In genomic region chr7:143372070-143372469, GRCh38 we compare ENCODE assay signal across 9 cellular contexts. TPM values are rescaled to one million over a fixed set of nuclear protein-coding genes. Genes with fewer than 3 reads are reported as not detected.
A peak's percentile ranks its signal among the peaks of the same experiment; 100 is the strongest.
DNase-seq lines count a peak whose midpoint lies in the region; ATAC-seq lines count a peak whose summit lies in the region.
"Had no signal": no experiment of that assay in that cellular context is flagged by ENCODE, and none has a peak within 500 bp of the region (broad histone marks: within the 10 kb centered on the region; RNA-seq: fewer than 3 reads in every experiment).

No MANE protein-coding gene starts in this region.

- H3K4me3 Mint-ChIP-seq in activated CD8-positive, alpha-beta T cell treated with anti-CD3 and anti-CD28 coated beads, Interleukin-2, amount 10 ng/mL, durations not matched to agents 7 days and 5 days = no peak overlapping the region

- CTCF ChIA-PET in activated CD8-positive, alpha-beta T cell treated with anti-CD3 and anti-CD28 coated beads, Interleukin-2, amount 10 ng/mL, durations not matched to agents 7 days and 5 days (lab: Charles Lee) = interaction anchor here (0.7 to 2.9 kb wide), 20 partner anchors 10 to 157 kb away, joined by 3 to 21 read pairs (median 5); partner anchors contain the start of genes FAM131B and GSTK1

- no peaks in the 10 kb centered on the region for H3K9me3 Mint-ChIP-seq in activated CD8-positive, alpha-beta T cell treated with anti-CD3 and anti-CD28 coated beads, Interleukin-2, amount 10 ng/mL, durations not matched to agents 7 days and 5 days (ENCODE audit: insufficient read depth)

- H3K27me3 Mint-ChIP-seq in activated CD8-positive, alpha-beta T cell treated with anti-CD3 and anti-CD28 coated beads, Interleukin-2, amount 10 ng/mL, durations not matched to agents 7 days and 5 days (ENCODE audit: low read depth) = no peaks in the 10 kb centered on the region

- intact Hi-C loops in head of caudate nucleus (cut with DNase I) = no loop called here

- in situ Hi-C loops in KBM-7 (cut with MboI; ENCODE audit: low pct_unique_long_range_greater_than_20kb, low sequenced_read_pairs) = no loop called here

- peak; percentile 28 for ATAC-seq in activated CD8-positive, alpha-beta T cell treated with anti-CD3 and anti-CD28 coated beads, Interleukin-2, amount 10 ng/mL, durations not matched to agents 7 days and 5 days
- ATAC-seq in HG02973 (IDR thresholded peaks at IDR 0.05; ENCODE audit: unreplicated experiment) = no peak

- H3K27ac Mint-ChIP-seq in activated CD8-positive, alpha-beta T cell treated with anti-CD3 and anti-CD28 coated beads, Interleukin-2, amount 10 ng/mL, durations not matched to agents 7 days and 5 days = peak overlapping the region; percentile 75

- H3K36me3 Mint-ChIP-seq in activated CD8-positive, alpha-beta T cell treated with anti-CD3 and anti-CD28 coated beads, Interleukin-2, amount 10 ng/mL, durations not matched to agents 7 days and 5 days (ENCODE audit: low read depth) = no peaks in the 10 kb centered on the region

- DNase-seq in A172 (ENCODE audit: low spot score) = peak; percentile 81
- peak; percentile 81 for DNase-seq in KBM-7
- peak; percentile 60 for DNase-seq in activated CD8-positive, alpha-beta T cell treated with anti-CD3 and anti-CD28 coated beads, Interleukin-2, amount 10 ng/mL, durations not matched to agents 7 days and 5 days
- peak; percentile 69 to 97 (median 88) for DNase-seq in head of caudate nucleus
- peak; percentile 68 for DNase-seq in stimulated activated CD8-positive, alpha-beta memory T cell treated with anti-CD3 and anti-CD28 coated beads, Interleukin-4, amount 100 ng/mL, for 48 hours
- DNase-seq in AG20443 (ENCODE audit: low spot score) = no peak
- DNase-seq in NCI-H524 (lab: John Stamatoyannopoulos, UW) = no peak

- H3K4me1 Mint-ChIP-seq in activated CD8-positive, alpha-beta T cell treated with anti-CD3 and anti-CD28 coated beads, Interleukin-2, amount 10 ng/mL, durations not matched to agents 7 days and 5 days (ENCODE audit: low read depth) = peaks cover 54% of the 10 kb centered on the region

- POLR2A ChIA-PET in activated CD8-positive, alpha-beta T cell treated with anti-CD3 and anti-CD28 coated beads, Interleukin-2, amount 10 ng/mL, durations not matched to agents 7 days and 5 days (lab: Charles Lee) = interaction anchor here (0.6 to 1.4 kb wide), 2 partner anchors 8 to 71 kb away, joined by 3 to 6 read pairs; no protein-coding TSS in a partner anchor

RNA-seq across cellular contexts. Expression of gene ZYX, which starts 9.1 kb away (rescaled TPM):
- 53.2 and 57.0 TPM in 2 replicates for total RNA-seq in A172 (2014; rRNA removed; shearing (Covaris generic))
- 100 to 1,000 TPM; 179 to 192 TPM for total RNA-seq in activated CD8-positive, alpha-beta T cell treated with anti-CD3 and anti-CD28 coated beads, Interleukin-2, amount 10 ng/mL, durations not matched to agents 7 days and 5 days

RNA-seq across cellular contexts. Expression of gene FAM131B, which starts 9.6 kb away (rescaled TPM):
- total RNA-seq in A172 (2014; rRNA removed; shearing (Covaris generic)) = 3.9 and 7.1 TPM in 2 replicates
- total RNA-seq in activated CD8-positive, alpha-beta T cell treated with anti-CD3 and anti-CD28 coated beads, Interleukin-2, amount 10 ng/mL, durations not matched to agents 7 days and 5 days = 1 to 10 TPM; 2.2 to 2.4 TPM

RNA-seq across cellular contexts. Expression of gene EPHA1, which starts 36.6 kb away (rescaled TPM):
- 0.03 TPM in 1 of 2 replicates, not detected in the other for total RNA-seq in A172 (2014; rRNA removed; shearing (Covaris generic))
- 10 to 100 TPM; 12.4 to 15.7 TPM for total RNA-seq in activated CD8-positive, alpha-beta T cell treated with anti-CD3 and anti-CD28 coated beads, Interleukin-2, amount 10 ng/mL, durations not matched to agents 7 days and 5 days

RNA-seq across cellular contexts. Expression of gene CLCN1, which starts 56.2 kb away (rescaled TPM):
- total RNA-seq in A172 (2014; rRNA removed; shearing (Covaris generic)) = not detected in 2 replicates
- under 1 TPM in 1 of 2 experiments, not detected in 1; 0.13 TPM for total RNA-seq in activated CD8-positive, alpha-beta T cell treated with anti-CD3 and anti-CD28 coated beads, Interleukin-2, amount 10 ng/mL, durations not matched to agents 7 days and 5 days
- total RNA-seq: kidney epithelial cell had no signal

Comparison
In these comparisons a context has a peak if more than half of its experiments do, and no peak if none do; other contexts are left out.
1. DNase-seq: peak in A172 (single experiment), KBM-7 (single experiment), activated CD8-positive, alpha-beta T cell treated with anti-CD3 and anti-CD28 coated beads, Interleukin-2, amount 10 ng/mL, durations not matched to agents 7 days and 5 days (single experiment), head of caudate nucleus (42 of 42) and stimulated activated CD8-positive, alpha-beta memory T cell treated with anti-CD3 and anti-CD28 coated beads, Interleukin-4, amount 100 ng/mL, for 48 hours (single experiment); none in AG20443 (single experiment) and NCI-H524 (0 of 2).
2. RNA of gene EPHA1, which starts 36.6 kb away (total RNA-seq): 12.4 to 15.7 TPM in activated CD8-positive, alpha-beta T cell treated with anti-CD3 and anti-CD28 coated beads, Interleukin-2, amount 10 ng/mL, durations not matched to agents 7 days and 5 days; 0.03 TPM in A172; every median in the first group is over 10 times any median in the second.